Comparison of ENCODE assay signal across 8 cellular contexts in the genomic region with DNA sequence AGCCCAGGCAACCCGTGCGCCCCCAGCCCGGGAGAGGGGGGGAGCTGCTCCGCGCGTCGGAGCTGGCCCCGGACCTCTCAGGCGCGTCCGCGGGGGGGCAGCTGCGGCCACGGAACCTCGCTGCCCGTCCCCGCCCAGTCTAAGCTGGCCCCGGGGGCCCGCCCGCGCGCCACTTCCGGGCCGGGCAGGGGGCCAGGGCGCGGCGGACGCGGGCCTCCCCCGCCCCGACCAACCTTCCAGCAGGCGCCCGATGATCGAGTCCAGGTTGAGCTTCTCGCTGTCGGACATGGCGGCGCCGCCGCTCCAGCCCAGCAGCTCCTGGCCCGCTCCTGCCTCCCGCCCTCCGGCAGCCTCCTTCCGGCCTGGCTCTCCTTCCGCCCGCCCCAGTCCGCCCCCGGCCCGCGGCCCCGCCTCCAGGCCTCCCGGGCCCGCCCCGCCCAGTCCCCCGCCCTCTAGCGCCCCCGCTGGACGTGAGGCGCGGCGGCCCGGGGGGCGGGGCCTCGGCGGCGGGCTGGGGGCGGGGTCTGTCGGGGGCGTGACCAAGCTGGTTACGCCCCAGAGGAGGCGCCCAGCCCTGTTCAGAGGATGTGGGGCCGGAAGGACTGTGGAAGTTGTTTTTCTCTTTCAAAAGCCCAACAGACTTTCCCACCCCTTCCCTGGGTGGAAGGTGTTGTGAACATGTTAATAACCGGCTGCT. TPM values are rescaled to one million over a fixed set of nuclear protein-coding genes. Genes with fewer than 3 reads are reported as not detected.
DNase-seq lines count a peak whose midpoint lies in the region; ATAC-seq lines count a peak whose summit lies in the region.

Gene PPP1CA (minus strand): TSS at position 364 of the 697 bp plus-strand sequence. CDS start 76 bp downstream, at position 288.

- H3K36me3 Mint-ChIP-seq in effector memory CD8-positive, alpha-beta T cell (ENCODE audit: insufficient read depth): peaks cover 63% of the 10 kb centered on the region

- H3K36me3 ChIP-seq in mesenchymal stem cell (ENCODE audit: control insufficient read depth in 1 of 2, insufficient read depth in 2 of 2, low read depth in 1 of 2, low read length in 2 of 2): peaks cover 30 to 37% of the 10 kb centered on the region in 2 experiments

- peak within 1 kb of the TSS; percentile 87 to 94 for H3K18ac ChIP-seq in mesenchymal stem cell (ENCODE audit: low read depth in 1 of 2, low read length in 2 of 2)

- H3K27me3 ChIP-seq in mesenchymal stem cell (ENCODE audit: control insufficient read depth in 1 of 2, insufficient read depth in 1 of 2, low read length in 2 of 2): peaks cover 0 to 7% of the 10 kb centered on the region in 2 experiments

- H4K8ac ChIP-seq in mesenchymal stem cell (ENCODE audit: low read length): peak within 1 kb of the TSS; percentile 76

- peak within 1 kb of the TSS; percentile 93 for H2BK120ac ChIP-seq in mesenchymal stem cell (ENCODE audit: low read depth, low read length)

- peak within 1 kb of the TSS; percentile 53 for H3K27ac ChIP-seq in mesenchymal stem cell (ENCODE audit: low read length, poor library complexity, severe bottlenecking)

- peak within 1 kb of the TSS in 1 of 2 experiments; percentile 67 for H2BK12ac ChIP-seq in mesenchymal stem cell (ENCODE audit: low read length in 2 of 2)

- H3K4me3 Mint-ChIP-seq in effector memory CD8-positive, alpha-beta T cell: peak within 1 kb of the TSS; percentile 97 to 99

- H3K4me1 Mint-ChIP-seq in effector memory CD8-positive, alpha-beta T cell (ENCODE audit: low read depth in 2 of 2): peaks cover 46 to 48% of the 10 kb centered on the region in 2 donors

- H2AFZ ChIP-seq in mesenchymal stem cell (ENCODE audit: low read depth, low read length): peak within 1 kb of the TSS; percentile 74

- no peaks in the 10 kb centered on the region for H3K27me3 Mint-ChIP-seq in effector memory CD8-positive, alpha-beta T cell

- peak within 1 kb of the TSS; percentile 66 for H3K4me2 ChIP-seq in mesenchymal stem cell (ENCODE audit: low read length, poor library complexity, severe bottlenecking)

- DNase-seq in CMK (ENCODE audit: low read depth): peak; percentile 89
- peak; percentile 71 for DNase-seq in HT1080 (ENCODE audit: low read depth)
- peak; percentile 89 for DNase-seq in NOMO-1 treated with dmso at 0.1 percent for 144 hours (lab: John Stamatoyannopoulos, UW; ENCODE audit: unreplicated experiment)
- peak; percentile 84 for DNase-seq in activated CD8-positive, alpha-beta memory T cell treated with anti-CD3 and anti-CD28 coated beads for 4 hours (ENCODE audit: low read depth in 2 of 2)
- DNase-seq in effector memory CD8-positive, alpha-beta T cell: peak; percentile 85 to 93 (median 92)
- DNase-seq in mesenchymal stem cell: peak; percentile 86
- DNase-seq in stimulated activated CD8-positive, alpha-beta memory T cell treated with anti-CD3 and anti-CD28 coated beads, Interleukin-12 subunit alpha, Interleukin-12 subunit beta, amount 100 ng/mL, for 24 hours (ENCODE audit: extremely low read depth): peak; percentile 75

- peak within 1 kb of the TSS; percentile 84 to 89 for H3K4me3 ChIP-seq in mesenchymal stem cell (ENCODE audit: insufficient read depth in 1 of 2, low read depth in 1 of 2, low read length in 2 of 2)

- peaks cover 29% of the 10 kb centered on the region for H3K4me1 ChIP-seq in mesenchymal stem cell (ENCODE audit: control insufficient read depth, insufficient read depth, low read depth, low read length)

- H3K9me3 Mint-ChIP-seq in effector memory CD8-positive, alpha-beta T cell: no peaks in the 10 kb centered on the region

- under 1% methylated on average over 36 of the region's 73 CpGs for WGBS in mesenchymal stem cell

- peak within 1 kb of the TSS; percentile 72 for H2AK5ac ChIP-seq in mesenchymal stem cell (ENCODE audit: low read length, severe bottlenecking)

- peaks cover 18% of the 10 kb centered on the region for H3K79me1 ChIP-seq in mesenchymal stem cell (replicated peaks; ENCODE audit: low read length, poor library complexity, severe bottlenecking)

- no peaks in the 10 kb centered on the region for H3K9me3 ChIP-seq in mesenchymal stem cell (ENCODE audit: control insufficient read depth, low read length)

- peak within 1 kb of the TSS; percentile 58 for H2BK5ac ChIP-seq in mesenchymal stem cell (ENCODE audit: low read depth, low read length, poor library complexity, severe bottlenecking)

- peak within 1 kb of the TSS; percentile 96 for H3K9ac ChIP-seq in mesenchymal stem cell (ENCODE audit: low read length)

- peak within 1 kb of the TSS; percentile 90 for H4K91ac ChIP-seq in mesenchymal stem cell (ENCODE audit: low read length)

- H2BK15ac ChIP-seq in mesenchymal stem cell (ENCODE audit: low read depth, poor library complexity, severe bottlenecking): peak within 1 kb of the TSS; percentile 73

- peak within 1 kb of the TSS in 1 of 2 experiments; percentile 87 for H3K23ac ChIP-seq in mesenchymal stem cell (ENCODE audit: low read length in 2 of 2)

- H3K4ac ChIP-seq in mesenchymal stem cell (ENCODE audit: low read depth in 1 of 2, low read length in 2 of 2): peak within 1 kb of the TSS; percentile 92 to 99

- peak; percentile 54 for ATAC-seq in GM19467 (IDR thresholded peaks at IDR 0.05; ENCODE audit: unreplicated experiment)
- ATAC-seq in effector memory CD8-positive, alpha-beta T cell (replicated peaks): peak; percentile 68

- H3K14ac ChIP-seq in mesenchymal stem cell (ENCODE audit: low read length in 2 of 2): peak within 1 kb of the TSS; percentile 77 to 91

- peak within 1 kb of the TSS; percentile 77 to 88 for H3K27ac Mint-ChIP-seq in effector memory CD8-positive, alpha-beta T cell

RNA-seq across cellular contexts. Expression of gene PPP1CA, which starts in this region (rescaled TPM):
- 324 and 339 TPM in 2 replicates for total RNA-seq in HT1080 (2014; rRNA removed; shearing (Covaris generic))
- 173 and 190 TPM in 2 replicates for polyA plus RNA-seq in HT1080 (2015; cell fraction: cytosol; rRNA removed)
- polyA plus RNA-seq in HT1080 (2015; cell fraction: nucleus; rRNA removed): 94.2 and 99.1 TPM in 2 replicates
- 157 TPM for polyA plus RNA-seq in mesenchymal stem cell (2013, experiment 1 of 2)
- 161 TPM for polyA plus RNA-seq in mesenchymal stem cell (2013, experiment 2 of 2)

Comparison
In these comparisons a context has a peak if more than half of its experiments do, and no peak if none do; other contexts are left out.
1. Peak in every context shown above with its lines: DNase-seq, ATAC-seq, H3K4me3 ChIP-seq and H3K27ac ChIP-seq.